In genomic region chr11:125141178-125141577, GRCh38 we compare ENCODE assay signal across 13 cellular contexts. TPM values are rescaled to one million over a fixed set of nuclear protein-coding genes. Genes with fewer than 3 reads are reported as not detected.
"Had no signal": no experiment of that assay in that cellular context is flagged by ENCODE, and none has a peak within 500 bp of the region (broad histone marks: within the 10 kb centered on the region; RNA-seq: fewer than 3 reads in every experiment).

No MANE protein-coding gene starts in this region.

- H3K27me3 ChIP-seq: colonic mucosa, right lobe of liver, upper lobe of left lung had no signal

- H3K4me3 ChIP-seq: colonic mucosa, right lobe of liver, upper lobe of left lung had no signal

- H3K36me3 Mint-ChIP-seq: activated naive CD8-positive, alpha-beta T cell; naive thymus-derived CD4-positive, alpha-beta T cell had no signal

- H3K9me3 Mint-ChIP-seq: naive thymus-derived CD4-positive, alpha-beta T cell; stimulated activated naive CD8-positive, alpha-beta T cell treated with anti-CD3 and anti-CD28 coated beads, Interleukin-15, amount 100 ng/mL, for 72 hours; T-helper 2 cell treated with Interferon-gamma antibody and Interleukin-4, amounts not matched to agents 5 μg/mL and 100 μg/mL, for 36 hours had no signal

- DNase-seq: amniotic stem cell, colonic mucosa, SW 1271 had no signal

- H3K36me3 ChIP-seq: colonic mucosa, right lobe of liver, spleen, upper lobe of left lung had no signal

- H3K27ac Mint-ChIP-seq: activated naive CD8-positive, alpha-beta T cell; naive thymus-derived CD4-positive, alpha-beta T cell; progenitor cell of endocrine pancreas; stimulated activated naive CD8-positive, alpha-beta T cell treated with anti-CD3 and anti-CD28 coated beads, Interleukin-15, amount 100 ng/mL, for 72 hours; T-helper 2 cell treated with Interferon-gamma antibody and Interleukin-4, amounts not matched to agents 5 μg/mL and 100 μg/mL, for 36 hours had no signal

- H3K4me3 Mint-ChIP-seq: activated naive CD8-positive, alpha-beta T cell; stimulated activated naive CD8-positive, alpha-beta T cell treated with anti-CD3 and anti-CD28 coated beads, Interleukin-15, amount 100 ng/mL, for 72 hours; T-helper 2 cell treated with Interferon-gamma antibody and Interleukin-4, amounts not matched to agents 5 μg/mL and 100 μg/mL, for 36 hours had no signal

- H3K4me1 ChIP-seq: colonic mucosa, right lobe of liver had no signal

- H3K9me3 ChIP-seq: colonic mucosa, right lobe of liver, spleen, upper lobe of left lung had no signal

- H3K27ac ChIP-seq: colonic mucosa, epithelial cell of prostate, right lobe of liver, spleen, upper lobe of left lung had no signal

RNA-seq across cellular contexts. Expression of gene PKNOX2, which starts 23.4 kb away (rescaled TPM):
- total RNA-seq: lung microvascular endothelial cell; naive thymus-derived CD4-positive, alpha-beta T cell had no signal
- polyA plus RNA-seq: naive thymus-derived CD4-positive, alpha-beta T cell had no signal
